ENCODE assay signal across 9 cellular contexts in the genomic region with DNA sequence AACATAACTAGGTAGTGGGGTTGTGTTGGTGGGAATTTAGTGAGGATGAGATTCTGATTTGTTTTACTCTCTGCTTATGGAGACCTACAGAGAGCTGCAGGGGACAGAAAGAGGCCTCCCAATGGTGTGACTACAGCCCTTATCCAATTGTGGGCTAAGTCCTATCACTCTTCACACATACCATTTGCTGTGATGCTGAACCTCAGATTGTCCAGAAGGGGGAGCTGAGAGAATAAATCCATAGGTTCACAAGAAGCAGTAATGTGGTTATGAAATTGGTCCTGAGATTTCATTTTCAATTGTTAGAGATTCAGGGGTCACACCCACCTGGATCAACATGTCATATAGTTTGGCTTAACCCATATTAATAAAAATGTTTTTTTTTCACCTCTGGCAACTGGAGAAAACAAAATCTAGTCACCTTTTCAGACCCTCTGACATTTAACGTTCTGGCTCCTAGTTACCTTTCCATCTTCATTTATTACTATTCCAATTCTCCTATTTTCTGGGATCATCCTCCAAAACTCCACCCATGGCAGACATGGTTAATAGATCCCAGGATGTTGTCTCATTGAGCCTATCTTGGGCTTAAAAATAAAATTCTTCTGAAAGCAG. TPM values are rescaled to one million over a fixed set of nuclear protein-coding genes. Genes with fewer than 3 reads are reported as not detected.
A peak's percentile ranks its signal among the peaks of the same experiment; 100 is the strongest.
DNase-seq lines count a peak whose midpoint lies in the region; ATAC-seq and TF ChIP-seq lines count a peak whose summit lies in the region.
"Had no signal": no experiment of that assay in that cellular context is flagged by ENCODE, and none has a peak within 500 bp of the region (broad histone marks: within the 10 kb centered on the region; RNA-seq: fewer than 3 reads in every experiment).

No MANE protein-coding gene starts in this region.

- no peak for ATAC-seq in GM21528 (IDR thresholded peaks at IDR 0.05; ENCODE audit: low FRiP score, unreplicated experiment)

- intact Hi-C loops in CD14-positive monocyte (cut with micrococcal nuclease), result no loop called here
- intact Hi-C loops in MCF 10A (cut with micrococcal nuclease), result loop anchor here (1.0 kb wide), 1 partner anchor 8 kb away; no protein-coding TSS in a partner anchor
- intact Hi-C loops in esophagus muscularis mucosa (cut with DNase I), result no loop called here

- WGBS in esophagus muscularis mucosa, result 76% methylated on average over 1 of the region's 1 CpG

- H3K4me3 Mint-ChIP-seq in CD14-positive monocyte (no peak overlapping the region), MCF 10A (ENCODE audit: unreplicated experiment) (no peak overlapping the region), nephron (no peak overlapping the region)

- no TSS peak for BruUV-seq in MCF 10A (replicated peaks; lab: Mats Ljungman, UMichigan)

- TF ChIP-seq CTCF in CD14-positive monocyte (IDR thresholded peaks at IDR 0.05) (peak; percentile 35), GM20000 (IDR thresholded peaks at IDR 0.05; ENCODE audit: extremely low read depth, missing control alignments) (peak; percentile 68), MCF 10A (IDR thresholded peaks at IDR 0.05; ENCODE audit: unreplicated experiment) (peak; percentile 54), nephron (IDR thresholded peaks at IDR 0.05; ENCODE audit: unreplicated experiment in 3 of 3) (peak; percentile 48 to 62 (median 53)), esophagus muscularis mucosa (IDR thresholded peaks at IDR 0.05) (peak in 1 of 3 experiments; percentile 12)

- no peak for TF ChIP-seq EP300 in esophagus muscularis mucosa (IDR thresholded peaks at IDR 0.05)

- H3K27me3 Mint-ChIP-seq in CD14-positive monocyte (ENCODE audit: low read depth in 3 of 3) (peaks cover 2 to 4% (median 4%) of the 10 kb centered on the region in 3 donors), MCF 10A (ENCODE audit: insufficient read depth, unreplicated experiment) (peaks cover 98% of the 10 kb centered on the region), nephron (ENCODE audit: low read depth) (peaks cover 11% of the 10 kb centered on the region)

- CTCF ChIA-PET in MCF 10A (lab: Yijun Ruan, JAX), result interaction anchor here (0.6 to 1.0 kb wide), 6 partner anchors 9 to 703 kb away, joined by 3 to 6 read pairs (median 3); no protein-coding TSS in a partner anchor

- no peaks in the 10 kb centered on the region for H3K4me1 ChIP-seq in esophagus muscularis mucosa

- H3K9me3 Mint-ChIP-seq in CD14-positive monocyte, result peaks cover 0 to 12% (median 4%) of the 10 kb centered on the region in 7 donors
- peaks cover 11% of the 10 kb centered on the region for H3K9me3 Mint-ChIP-seq in MCF 10A (ENCODE audit: unreplicated experiment)
- H3K9me3 Mint-ChIP-seq in nephron, result peaks cover 3% of the 10 kb centered on the region

- DNase-seq in CD14-positive monocyte (ENCODE audit: low spot score), result no peak
- peak; percentile 36 for DNase-seq in GM20000 (ENCODE audit: low spot score)
- DNase-seq in NCI-H2227 (lab: John Stamatoyannopoulos, UW; ENCODE audit: unreplicated experiment), result peak; percentile 33
- peak; percentile 55 for DNase-seq in MCF 10A (ENCODE audit: unreplicated experiment)
- no peak for DNase-seq in activated CD4-positive, CD25-positive, alpha-beta regulatory T cell treated with anti-CD3 and anti-CD28 coated beads, Interleukin-2, amount 50 U/mL, for 72 hours
- DNase-seq in esophagus muscularis mucosa (ENCODE audit: extremely low spot score), result no peak

- no peaks in the 10 kb centered on the region for H3K36me3 Mint-ChIP-seq in CD14-positive monocyte
- H3K36me3 Mint-ChIP-seq in MCF 10A (ENCODE audit: insufficient read depth, unreplicated experiment), result no peaks in the 10 kb centered on the region
- no peaks in the 10 kb centered on the region for H3K36me3 Mint-ChIP-seq in nephron (ENCODE audit: low read depth)

- no peak overlapping the region for H3K27ac ChIP-seq in esophagus muscularis mucosa (replicated peaks in 1 of 4)

- no peaks in the 10 kb centered on the region for H3K36me3 ChIP-seq in esophagus muscularis mucosa

- no peaks in the 10 kb centered on the region for H3K27me3 ChIP-seq in esophagus muscularis mucosa

- POLR2A ChIA-PET in MCF 10A (lab: Yijun Ruan, JAX), result no interaction called here

- H3K9me3 ChIP-seq in esophagus muscularis mucosa, result peaks cover 0 to 15% (median 3%) of the 10 kb centered on the region in 4 donors

- H3K4me3 ChIP-seq in esophagus muscularis mucosa, result no peak overlapping the region
- H3K4me3 ChIP-seq: lung had no signal

- no peak for TF ChIP-seq POLR2A in esophagus muscularis mucosa (IDR thresholded peaks at IDR 0.05; ENCODE audit: low read depth)

- H3K4me1 Mint-ChIP-seq in CD14-positive monocyte (no peaks in the 10 kb centered on the region), MCF 10A (ENCODE audit: insufficient read depth, unreplicated experiment) (no peaks in the 10 kb centered on the region), nephron (no peaks in the 10 kb centered on the region)

- no peak overlapping the region for H3K27ac Mint-ChIP-seq in CD14-positive monocyte
- H3K27ac Mint-ChIP-seq in MCF 10A (ENCODE audit: low read depth, unreplicated experiment), result no peak overlapping the region
- no peak overlapping the region for H3K27ac Mint-ChIP-seq in nephron

RNA-seq across cellular contexts. Expression of gene PTPN5, which starts 53.3 kb away (rescaled TPM):
- not detected for polyA plus RNA-seq in CD14-positive monocyte
- total RNA-seq in MCF 10A (2022), result not detected in 2 replicates
- total RNA-seq in esophagus muscularis mucosa, result 1 to 10 TPM; 1.2 to 4.1 (median 3.0) TPM

Comparison
In these comparisons a context has a peak if more than half of its experiments do, and no peak if none do; other contexts are left out.
1. DNase-seq: peak in GM20000 (single experiment), NCI-H2227 (single experiment) and MCF 10A (single experiment); none in CD14-positive monocyte (single experiment), activated CD4-positive, CD25-positive, alpha-beta regulatory T cell treated with anti-CD3 and anti-CD28 coated beads, Interleukin-2, amount 50 U/mL, for 72 hours (single experiment) and esophagus muscularis mucosa (single experiment).